1 cellular context compared by ENCODE assay signal in genomic region chr2:218710334-218710686, GRCh38.
TF ChIP-seq lines count a peak whose summit lies in the region.

No MANE protein-coding gene starts in this region.

TF ChIP-seq in HepG2, 621 proteins besides CTCF, POLR2A, EP300 and RAD21 (continued from another document and continues in another):
- TF ChIP-seq ZNF142 (CRISPR knock-in tag; IDR thresholded peaks at IDR 0.05): no peak
- TF ChIP-seq ZNF761 (CRISPR knock-in tag; conservative IDR thresholded peaks at IDR 0.05): no peak
- peak; percentile 79; the same call in 1 of the 2 replicates for TF ChIP-seq ZBTB38 (CRISPR knock-in tag; IDR thresholded peaks at IDR 0.05)
- TF ChIP-seq ZNF20 (CRISPR knock-in tag; IDR thresholded peaks at IDR 0.05): no peak
- TF ChIP-seq MZF1 (CRISPR knock-in tag; IDR thresholded peaks at IDR 0.05; ENCODE audit: borderline replicate concordance): 0 out of 2 replicates have a peak, but pooled peaks have one; percentile 1
- no peak for TF ChIP-seq PBX3 (CRISPR knock-in tag; IDR thresholded peaks at IDR 0.05; ENCODE audit: borderline replicate concordance)
- TF ChIP-seq ZNF704 (CRISPR knock-in tag; IDR thresholded peaks at IDR 0.05; ENCODE audit: borderline replicate concordance): no peak
- TF ChIP-seq PLSCR1 (CRISPR knock-in tag; IDR thresholded peaks at IDR 0.05; ENCODE audit: borderline replicate concordance): 0 out of 2 replicates have a peak, but pooled peaks have one; percentile 14
- no peak for TF ChIP-seq ZNF737 (CRISPR knock-in tag; IDR thresholded peaks at IDR 0.05; ENCODE audit: borderline replicate concordance)
- TF ChIP-seq SOX5 (CRISPR knock-in tag; IDR thresholded peaks at IDR 0.05; ENCODE audit: borderline replicate concordance): no peak
- no peak for TF ChIP-seq ZMYM3 (CRISPR knock-in tag; IDR thresholded peaks at IDR 0.05)
- no peak for TF ChIP-seq CSRNP2 (CRISPR knock-in tag; conservative IDR thresholded peaks at IDR 0.05; ENCODE audit: low read depth)
- TF ChIP-seq ZBTB3 (CRISPR knock-in tag; IDR thresholded peaks at IDR 0.05; ENCODE audit: borderline replicate concordance, low read depth): no peak
- peak; percentile 60; the same call in 1 of the 2 replicates for TF ChIP-seq ZNF17 (CRISPR knock-in tag; IDR thresholded peaks at IDR 0.05)
- no peak for TF ChIP-seq NR2F1 (CRISPR knock-in tag; IDR thresholded peaks at IDR 0.05)
- TF ChIP-seq MTF2 (CRISPR knock-in tag; IDR thresholded peaks at IDR 0.05; ENCODE audit: borderline replicate concordance): 0 out of 2 replicates have a peak, but pooled peaks have one; percentile 19
- TF ChIP-seq ELK4 (CRISPR knock-in tag; IDR thresholded peaks at IDR 0.05; ENCODE audit: borderline replicate concordance): no peak
- no peak for TF ChIP-seq EED (CRISPR knock-in tag; IDR thresholded peaks at IDR 0.05)
- no peak for TF ChIP-seq IKZF1 (IDR thresholded peaks at IDR 0.05)
- no peak for TF ChIP-seq KDM6A (CRISPR knock-in tag; IDR thresholded peaks at IDR 0.05; ENCODE audit: low read depth)
- TF ChIP-seq GABPA (IDR thresholded peaks at IDR 0.05; ENCODE audit: low read depth, low read length): no peak
- no peak for TF ChIP-seq GABPA (CRISPR knock-in tag; IDR thresholded peaks at IDR 0.05; ENCODE audit: low read depth)
- no peak for TF ChIP-seq ZSCAN29 (CRISPR knock-in tag; conservative IDR thresholded peaks at IDR 0.05)
- no peak for TF ChIP-seq NR2C2 (CRISPR knock-in tag; IDR thresholded peaks at IDR 0.05; ENCODE audit: borderline replicate concordance)
- TF ChIP-seq ZNF576 (CRISPR knock-in tag; IDR thresholded peaks at IDR 0.05): no peak
- no peak; the same call in 1 of the 2 replicates for TF ChIP-seq ZMAT3 (CRISPR knock-in tag; conservative IDR thresholded peaks at IDR 0.05)
- TF ChIP-seq ZNF598 (CRISPR knock-in tag; IDR thresholded peaks at IDR 0.05; ENCODE audit: borderline replicate concordance): peak; percentile 10; the same call in 1 of the 2 replicates
- TF ChIP-seq SP140L (CRISPR knock-in tag; IDR thresholded peaks at IDR 0.05; ENCODE audit: borderline replicate concordance): 0 out of 2 replicates have a peak, but pooled peaks have one; percentile 2
- TF ChIP-seq HES4 (CRISPR knock-in tag; IDR thresholded peaks at IDR 0.05; ENCODE audit: borderline replicate concordance): 0 out of 2 replicates have a peak, but pooled peaks have one; percentile 11
- TF ChIP-seq YEATS4 (CRISPR knock-in tag; IDR thresholded peaks at IDR 0.05; ENCODE audit: borderline replicate concordance): no peak
- TF ChIP-seq ZNF354B (CRISPR knock-in tag; IDR thresholded peaks at IDR 0.05): 0 out of 2 replicates have a peak, but pooled peaks have one; percentile 26
- no peak for TF ChIP-seq ZNF670 (CRISPR knock-in tag; IDR thresholded peaks at IDR 0.05; ENCODE audit: borderline replicate concordance)
- no peak for TF ChIP-seq ZNF513 (CRISPR knock-in tag; conservative IDR thresholded peaks at IDR 0.05)
- no peak for TF ChIP-seq ZNF292 (CRISPR knock-in tag; IDR thresholded peaks at IDR 0.05; ENCODE audit: borderline replicate concordance, low read depth)
- no peak for TF ChIP-seq ISL2 (CRISPR knock-in tag; IDR thresholded peaks at IDR 0.05)
- no peak for TF ChIP-seq ZNF207 (IDR thresholded peaks at IDR 0.05; ENCODE audit: borderline replicate concordance)
- TF ChIP-seq DBP (CRISPR knock-in tag; IDR thresholded peaks at IDR 0.05; ENCODE audit: not compliant biosample characterization): peak; percentile 63
- no peak; the same call in 1 of the 2 replicates for TF ChIP-seq ZNF337 (CRISPR knock-in tag; IDR thresholded peaks at IDR 0.05; ENCODE audit: borderline replicate concordance, low read depth)
- TF ChIP-seq TARDBP (CRISPR knock-in tag; IDR thresholded peaks at IDR 0.05): no peak; the same call in 1 of the 2 replicates
- no peak for TF ChIP-seq TOPORS (CRISPR knock-in tag; IDR thresholded peaks at IDR 0.05)
- no peak for TF ChIP-seq ZNF33A (CRISPR knock-in tag; IDR thresholded peaks at IDR 0.05; ENCODE audit: borderline replicate concordance)
- TF ChIP-seq FOXA1 (IDR thresholded peaks at IDR 0.05): no peak
- TF ChIP-seq FOXA1 (CRISPR knock-in tag; IDR thresholded peaks at IDR 0.05): no peak
- TF ChIP-seq ZNF234 (CRISPR knock-in tag; conservative IDR thresholded peaks at IDR 0.05): 0 out of 2 replicates have a peak, but pooled peaks have one; percentile 15
- no peak for TF ChIP-seq ZNF800 (CRISPR knock-in tag; IDR thresholded peaks at IDR 0.05)
- TF ChIP-seq GATAD2A (CRISPR knock-in tag; IDR thresholded peaks at IDR 0.05): no peak
